In the genomic region with DNA sequence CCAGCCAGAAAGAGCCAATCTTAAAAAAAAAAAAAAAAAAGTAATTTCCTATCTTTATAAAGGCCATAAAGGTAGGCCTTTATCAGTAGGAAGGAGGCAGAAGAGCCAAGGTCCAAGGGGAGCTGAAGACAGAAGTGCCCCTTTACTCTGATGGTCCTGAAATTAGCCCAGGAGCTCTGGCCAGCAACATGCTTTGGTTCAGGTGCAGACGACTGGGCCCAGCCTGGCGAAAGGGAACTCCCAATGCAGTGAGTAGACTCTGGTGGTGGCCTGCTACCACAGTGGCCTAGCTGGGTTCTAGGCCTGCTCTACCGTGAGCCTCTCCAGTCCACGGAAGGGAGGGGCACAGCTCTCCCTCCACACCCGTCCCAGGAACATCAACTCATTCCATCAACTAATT, we compare ENCODE assay signal across 1 cellular context.
TF ChIP-seq lines count a peak whose summit lies in the region.

No MANE protein-coding gene starts in this region.

TF ChIP-seq in SK-N-SH, 30 proteins besides CTCF, POLR2A, EP300 and RAD21:
- TF ChIP-seq EZH2phosphoT487 (IDR thresholded peaks at IDR 0.05; ENCODE audit: borderline replicate concordance, low read depth) (no peak), POLR2AphosphoS5 (IDR thresholded peaks at IDR 0.05; ENCODE audit: low read depth, low read length) (no peak), GATA2 (CRISPR knock-in tag; IDR thresholded peaks at IDR 0.05) (no peak), SMC3 (IDR thresholded peaks at IDR 0.05; ENCODE audit: low read depth, low read length) (no peak), NFIC (IDR thresholded peaks at IDR 0.05; ENCODE audit: borderline replicate concordance) (no peak), TEAD4 (IDR thresholded peaks at IDR 0.05; ENCODE audit: borderline replicate concordance, insufficient read depth) (no peak), MXI1 (IDR thresholded peaks at IDR 0.05; ENCODE audit: low read depth, low read length) (no peak), MEF2A (IDR thresholded peaks at IDR 0.05; ENCODE audit: borderline replicate concordance, low read depth) (no peak), RFX5 (IDR thresholded peaks at IDR 0.05; ENCODE audit: low read length) (no peak), FOSL2 (IDR thresholded peaks at IDR 0.05; ENCODE audit: borderline replicate concordance, low read depth) (no peak), YY1 (IDR thresholded peaks at IDR 0.05; ENCODE audit: low read depth) (no peak), GABPA (IDR thresholded peaks at IDR 0.05; ENCODE audit: low read depth) (no peak), SIN3A (IDR thresholded peaks at IDR 0.05; ENCODE audit: borderline replicate concordance, low read depth, low read length) (no peak), FOXM1 (IDR thresholded peaks at IDR 0.05; ENCODE audit: low read depth) (no peak), TAF1 (IDR thresholded peaks at IDR 0.05; ENCODE audit: borderline replicate concordance, low read depth, low read length) (no peak), JUND (IDR thresholded peaks at IDR 0.05) (no peak), RXRA (IDR thresholded peaks at IDR 0.05; ENCODE audit: borderline replicate concordance, low read depth) (no peak)
- TF ChIP-seq, protein P1, sequence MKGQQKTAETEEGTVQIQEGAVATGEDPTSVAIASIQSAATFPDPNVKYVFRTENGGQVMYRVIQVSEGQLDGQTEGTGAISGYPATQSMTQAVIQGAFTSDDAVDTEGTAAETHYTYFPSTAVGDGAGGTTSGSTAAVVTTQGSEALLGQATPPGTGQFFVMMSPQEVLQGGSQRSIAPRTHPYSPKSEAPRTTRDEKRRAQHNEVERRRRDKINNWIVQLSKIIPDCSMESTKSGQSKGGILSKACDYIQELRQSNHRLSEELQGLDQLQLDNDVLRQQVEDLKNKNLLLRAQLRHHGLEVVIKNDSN (IDR thresholded peaks at IDR 0.05; ENCODE audit: borderline replicate concordance, low read depth), result no peak
- TF ChIP-seq, protein P2, sequence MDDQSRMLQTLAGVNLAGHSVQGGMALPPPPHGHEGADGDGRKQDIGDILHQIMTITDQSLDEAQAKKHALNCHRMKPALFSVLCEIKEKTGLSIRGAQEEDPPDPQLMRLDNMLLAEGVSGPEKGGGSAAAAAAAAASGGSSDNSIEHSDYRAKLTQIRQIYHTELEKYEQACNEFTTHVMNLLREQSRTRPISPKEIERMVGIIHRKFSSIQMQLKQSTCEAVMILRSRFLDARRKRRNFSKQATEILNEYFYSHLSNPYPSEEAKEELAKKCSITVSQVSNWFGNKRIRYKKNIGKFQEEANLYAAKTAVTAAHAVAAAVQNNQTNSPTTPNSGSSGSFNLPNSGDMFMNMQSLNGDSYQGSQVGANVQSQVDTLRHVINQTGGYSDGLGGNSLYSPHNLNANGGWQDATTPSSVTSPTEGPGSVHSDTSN (IDR thresholded peaks at IDR 0.05), result no peak
- TF ChIP-seq, protein P3, sequence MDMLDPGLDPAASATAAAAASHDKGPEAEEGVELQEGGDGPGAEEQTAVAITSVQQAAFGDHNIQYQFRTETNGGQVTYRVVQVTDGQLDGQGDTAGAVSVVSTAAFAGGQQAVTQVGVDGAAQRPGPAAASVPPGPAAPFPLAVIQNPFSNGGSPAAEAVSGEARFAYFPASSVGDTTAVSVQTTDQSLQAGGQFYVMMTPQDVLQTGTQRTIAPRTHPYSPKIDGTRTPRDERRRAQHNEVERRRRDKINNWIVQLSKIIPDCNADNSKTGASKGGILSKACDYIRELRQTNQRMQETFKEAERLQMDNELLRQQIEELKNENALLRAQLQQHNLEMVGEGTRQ (IDR thresholded peaks at IDR 0.05; ENCODE audit: borderline replicate concordance, low read depth, low read length), result no peak
TF ChIP-seq in SK-N-SH: peak in this region for 0.
